10 cellular contexts compared by ENCODE assay signal in the genomic region with DNA sequence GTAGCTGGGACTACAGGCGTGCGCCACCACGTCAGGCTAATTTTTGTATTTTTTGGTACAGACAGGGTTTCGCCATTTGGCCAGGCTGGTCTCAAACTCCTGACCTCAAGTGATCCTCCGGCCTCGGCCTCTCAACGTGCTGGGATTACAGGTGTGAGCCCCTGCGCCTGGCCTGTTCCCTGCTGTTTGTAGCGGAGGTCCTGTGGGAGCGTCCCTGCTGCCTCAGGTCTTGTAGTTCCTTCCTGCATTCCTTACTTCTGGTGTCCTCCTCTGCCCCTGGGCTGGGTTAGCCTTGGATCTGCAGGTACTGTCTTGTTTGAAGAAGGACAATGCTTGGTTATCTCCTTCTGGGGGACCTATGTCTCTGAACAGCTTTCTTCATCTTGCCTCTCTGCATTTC. TPM values are rescaled to one million over a fixed set of nuclear protein-coding genes. Genes with fewer than 3 reads are reported as not detected.
"Had no signal": no experiment of that assay in that cellular context is flagged by ENCODE, and none has a peak within 500 bp of the region (broad histone marks: within the 10 kb centered on the region; RNA-seq: fewer than 3 reads in every experiment).

No MANE protein-coding gene starts in this region.

- H3K27ac Mint-ChIP-seq: H9 had no signal

- H3K4me3 ChIP-seq: GM23248, K562 had no signal

- H3K9ac ChIP-seq: GM23248 had no signal

- DNase-seq: GM23248, GOT3, H9, HCEC 1CT, IMR-90, KG1 had no signal

- H2AFZ ChIP-seq: GM23248 had no signal

- H3K27ac ChIP-seq: GM23248, HL-60 had no signal

- ATAC-seq: K562 had no signal

- FAIRE-seq: K562 had no signal

RNA-seq across cellular contexts. Expression of gene G6PC1, which starts 23.6 kb away (rescaled TPM):
- total RNA-seq: GM23248, H4, H9, HT1080, IMR-90, K562 had no signal
- polyA plus RNA-seq: GM23248, IMR-90, K562 had no signal

RNA-seq across cellular contexts. Expression of gene AOC3, which starts 26.0 kb away (rescaled TPM):
- total RNA-seq: GM23248, IMR-90 had no signal
